In genomic region chr1:116569776-116570357, GRCh38 we compare ENCODE assay signal across 7 cellular contexts. TPM values are rescaled to one million over a fixed set of nuclear protein-coding genes. Genes with fewer than 3 reads are reported as not detected.
A peak's percentile ranks its signal among the peaks of the same experiment; 100 is the strongest.
DNase-seq lines count a peak whose midpoint lies in the region; ATAC-seq and TF ChIP-seq lines count a peak whose summit lies in the region.

No MANE protein-coding gene starts in this region.

- H3K27ac Mint-ChIP-seq in activated T-helper 1 cell treated with anti-CD3 and anti-CD28 coated beads, Interleukin-12 subunit alpha, Interleukin-12 subunit beta, Interleukin-2, Interleukin-4 antibody, amounts not matched to agents 30 ng/mL and 10 ng/mL and 1 ng/mL, durations not matched to agents 14 hours and 24 hours and 36 hours, result peak overlapping the region; percentile 84
- peak overlapping the region; percentile 65 for H3K27ac Mint-ChIP-seq in glutamatergic neuron (ENCODE audit: unreplicated experiment)

- TF ChIP-seq CTCF in glutamatergic neuron (IDR thresholded peaks at IDR 0.05; ENCODE audit: partially characterized antibody, unreplicated experiment) (no peak), psoas muscle (IDR thresholded peaks at IDR 0.05) (no peak)

- no peaks in the 10 kb centered on the region for H3K27me3 ChIP-seq in psoas muscle (ENCODE audit: insufficient read depth in 3 of 3, low read length in 2 of 3)

- H3K9me3 ChIP-seq in psoas muscle, result no peaks in the 10 kb centered on the region

- H3K27me3 Mint-ChIP-seq in activated T-helper 1 cell treated with anti-CD3 and anti-CD28 coated beads, Interleukin-12 subunit alpha, Interleukin-12 subunit beta, Interleukin-2, Interleukin-4 antibody, amounts not matched to agents 30 ng/mL and 10 ng/mL and 1 ng/mL, durations not matched to agents 14 hours and 24 hours and 36 hours (ENCODE audit: insufficient read depth), result no peaks in the 10 kb centered on the region
- H3K27me3 Mint-ChIP-seq in glutamatergic neuron (ENCODE audit: unreplicated experiment), result peaks cover 4% of the 10 kb centered on the region

- H3K36me3 Mint-ChIP-seq in activated T-helper 1 cell treated with anti-CD3 and anti-CD28 coated beads, Interleukin-12 subunit alpha, Interleukin-12 subunit beta, Interleukin-2, Interleukin-4 antibody, amounts not matched to agents 30 ng/mL and 10 ng/mL and 1 ng/mL, durations not matched to agents 14 hours and 24 hours and 36 hours (ENCODE audit: low read depth), result peaks cover 30% of the 10 kb centered on the region
- H3K36me3 Mint-ChIP-seq in glutamatergic neuron (ENCODE audit: unreplicated experiment), result no peaks in the 10 kb centered on the region

- H3K27ac ChIP-seq in psoas muscle, result peak overlapping the region; percentile 95

- DNase-seq in NCI-H2227 treated with DMSO at 0.1 percent for 48 hours (lab: John Stamatoyannopoulos, UW) (peak; percentile 8), glutamatergic neuron (no peak), psoas muscle (peak; percentile 34 to 64), NCI-H187 (lab: John Stamatoyannopoulos, UW) (no peak)
- no peak for DNase-seq in activated T-helper 1 cell treated with anti-CD3 and anti-CD28 coated beads, Interleukin-12 subunit alpha, Interleukin-12 subunit beta, Interleukin-2, Interleukin-4 antibody, amounts not matched to agents 30 ng/mL and 10 ng/mL and 1 ng/mL, durations not matched to agents 14 hours and 24 hours and 36 hours (ENCODE audit: low spot score)

- 35 to 48% (median 36%) methylated on average over 22 of the region's 22 CpGs for WGBS in psoas muscle, 3 donors

- ATAC-seq in GM19324 (IDR thresholded peaks at IDR 0.05; ENCODE audit: low FRiP score, unreplicated experiment), result peak; percentile 23
- ATAC-seq in psoas muscle, result peak in 1 of 4 donors; percentile 6
- no peak for ATAC-seq in HG03095 (IDR thresholded peaks at IDR 0.05; ENCODE audit: unreplicated experiment)

- H3K4me1 Mint-ChIP-seq in activated T-helper 1 cell treated with anti-CD3 and anti-CD28 coated beads, Interleukin-12 subunit alpha, Interleukin-12 subunit beta, Interleukin-2, Interleukin-4 antibody, amounts not matched to agents 30 ng/mL and 10 ng/mL and 1 ng/mL, durations not matched to agents 14 hours and 24 hours and 36 hours (ENCODE audit: low read depth), result peaks cover 77% of the 10 kb centered on the region
- H3K4me1 Mint-ChIP-seq in glutamatergic neuron (ENCODE audit: low read depth, unreplicated experiment), result peaks cover 29% of the 10 kb centered on the region

- H3K4me3 Mint-ChIP-seq in activated T-helper 1 cell treated with anti-CD3 and anti-CD28 coated beads, Interleukin-12 subunit alpha, Interleukin-12 subunit beta, Interleukin-2, Interleukin-4 antibody, amounts not matched to agents 30 ng/mL and 10 ng/mL and 1 ng/mL, durations not matched to agents 14 hours and 24 hours and 36 hours, result peak overlapping the region; percentile 90
- H3K4me3 Mint-ChIP-seq in glutamatergic neuron (ENCODE audit: unreplicated experiment), result peak overlapping the region; percentile 88

- peak overlapping the region; percentile 90 for H3K4me3 ChIP-seq in psoas muscle

- H3K36me3 ChIP-seq in psoas muscle (ENCODE audit: insufficient read depth in 1 of 2, low read depth in 1 of 2), result no peaks in the 10 kb centered on the region

- no peaks in the 10 kb centered on the region for H3K4me1 ChIP-seq in psoas muscle

- intact Hi-C loops in activated T-helper 1 cell treated with anti-CD3 and anti-CD28 coated beads, Interleukin-12 subunit alpha, Interleukin-12 subunit beta, Interleukin-2, Interleukin-4 antibody, amounts not matched to agents 30 ng/mL and 10 ng/mL and 1 ng/mL, durations not matched to agents 14 hours and 24 hours and 36 hours (cut with micrococcal nuclease), result loop anchor here (1.0 to 5.0 kb wide), 9 partner anchors 14 to 1092 kb away; partner anchors contain the start of genes ATP1A1, CD101 and TTF2
- intact Hi-C loops in psoas muscle (cut with DNase I), result loop anchor here in 1 of 2 donors (2.0 to 10.0 kb wide), 2 partner anchors 155 to 491 kb away; partner anchors contain the start of gene TTF2

- peaks cover 5% of the 10 kb centered on the region for H3K9me3 Mint-ChIP-seq in activated T-helper 1 cell treated with anti-CD3 and anti-CD28 coated beads, Interleukin-12 subunit alpha, Interleukin-12 subunit beta, Interleukin-2, Interleukin-4 antibody, amounts not matched to agents 30 ng/mL and 10 ng/mL and 1 ng/mL, durations not matched to agents 14 hours and 24 hours and 36 hours
- H3K9me3 Mint-ChIP-seq in glutamatergic neuron (ENCODE audit: unreplicated experiment), result peaks cover 4% of the 10 kb centered on the region

RNA-seq across cellular contexts. Expression of gene CD58, which starts 1.0 kb away (rescaled TPM):
- total RNA-seq in activated T-helper 1 cell treated with anti-CD3 and anti-CD28 coated beads, Interleukin-12 subunit alpha, Interleukin-12 subunit beta, Interleukin-2, Interleukin-4 antibody, amounts not matched to agents 30 ng/mL and 10 ng/mL and 1 ng/mL, durations not matched to agents 14 hours and 24 hours and 36 hours, result 35.3 and 37.8 TPM in 2 replicates
- 8.0 TPM for total RNA-seq in glutamatergic neuron (ENCODE audit: unreplicated experiment)
- total RNA-seq in psoas muscle, result 1 to 10 TPM; 4.7 to 8.9 (median 5.4) TPM
- polyA plus RNA-seq in psoas muscle, result 10 to 100 TPM in 2 of 3 donors, 1 to 10 TPM in 1; 7.8 to 11.9 (median 11.8) TPM

Comparison
In these comparisons a context has a peak if more than half of its experiments do, and no peak if none do; other contexts are left out.
1. DNase-seq: peak in NCI-H2227 treated with DMSO at 0.1 percent for 48 hours (single experiment) and psoas muscle (2 of 2); none in activated T-helper 1 cell treated with anti-CD3 and anti-CD28 coated beads, Interleukin-12 subunit alpha, Interleukin-12 subunit beta, Interleukin-2, Interleukin-4 antibody, amounts not matched to agents 30 ng/mL and 10 ng/mL and 1 ng/mL, durations not matched to agents 14 hours and 24 hours and 36 hours (single experiment), glutamatergic neuron (single experiment) and NCI-H187 (0 of 2).